ENCODE assay signal across 7 cellular contexts in genomic region chr2:218271487-218271797, GRCh38. TPM values are rescaled to one million over a fixed set of nuclear protein-coding genes. Genes with fewer than 3 reads are reported as not detected.
DNase-seq lines count a peak whose midpoint lies in the region; ATAC-seq and TF ChIP-seq lines count a peak whose summit lies in the region.

No MANE protein-coding gene starts in this region.

- peak overlapping the region; percentile 82 for H3K27ac Mint-ChIP-seq in activated CD4-positive, alpha-beta memory T cell treated with anti-CD3 and anti-CD28 coated beads for 36 hours

- no peak for ATAC-seq in HG02571 (IDR thresholded peaks at IDR 0.05; ENCODE audit: unreplicated experiment)
- ATAC-seq in HG03097 (IDR thresholded peaks at IDR 0.05; ENCODE audit: low FRiP score, unreplicated experiment), result no peak

- no peak for DNase-seq in HFF-Myc (ENCODE audit: extremely low read depth, low read depth)
- no peak for DNase-seq in activated CD4-positive, alpha-beta memory T cell treated with anti-CD3 and anti-CD28 coated beads for 36 hours
- no peak for DNase-seq in iPS DF 6.9 (ENCODE audit: low read depth, low spot score)
- no peak for DNase-seq in spleen
- no peak for DNase-seq in dermis blood vessel endothelial cell

- H3K4me3 Mint-ChIP-seq in activated CD4-positive, alpha-beta memory T cell treated with anti-CD3 and anti-CD28 coated beads for 36 hours, result peak overlapping the region; percentile 84

- H3K9me3 Mint-ChIP-seq in activated CD4-positive, alpha-beta memory T cell treated with anti-CD3 and anti-CD28 coated beads for 36 hours, result no peaks in the 10 kb centered on the region

- POLR2A ChIA-PET in activated CD4-positive, alpha-beta memory T cell treated with anti-CD3 and anti-CD28 coated beads for 36 hours (lab: Charles Lee), result interaction anchor here (2.0 to 8.4 kb wide), 2 partner anchors 16 to 52 kb away, joined by 12 to 115 read pairs; partner anchors contain the start of gene TMBIM1

- intact Hi-C loops in activated CD4-positive, alpha-beta memory T cell treated with anti-CD3 and anti-CD28 coated beads for 36 hours (cut with micrococcal nuclease), result loop anchor here (2.0 to 5.0 kb wide), 2 partner anchors 104 to 1007 kb away; partner anchors contain the start of genes CXCR1 and DNAJB2
- intact Hi-C loops in spleen (cut with DNase I; ENCODE audit: low total_unique reads), result no loop called here

- whole genome bisulfite sequencing in iPS DF 6.9 (ENCODE audit: insufficient coverage, insufficient read length), result no CpG with 5 or more reads among the region's 4 CpGs
- whole genome bisulfite sequencing in spleen, 5 donors, result 56 to 72% (median 71%) methylated on average over 4 of the region's 4 CpGs

- 0 out of 2 replicates have a peak, but pooled peaks cover 2% of the 10 kb centered on the region for H3K4me1 ChIP-seq in iPS DF 6.9 (ENCODE audit: control insufficient read depth, insufficient read depth, low read length)
- H3K4me1 ChIP-seq in spleen, result peaks cover 34 to 92% (median 55%) of the 10 kb centered on the region in 6 donors

- peaks cover 11% of the 10 kb centered on the region; the same call in 1 of the 2 replicates for H3K36me3 ChIP-seq in iPS DF 6.9 (ENCODE audit: control insufficient read depth, insufficient read depth, low read length)
- H3K36me3 ChIP-seq in spleen, result peaks cover 0 to 65% (median 44%) of the 10 kb centered on the region in 6 donors

- TF ChIP-seq CTCF in HFF-Myc (IDR thresholded peaks at IDR 0.05; ENCODE audit: low read depth, low read length, missing control alignments) (no peak), spleen (IDR thresholded peaks at IDR 0.05 in 8 of 11, conservative IDR thresholded peaks at IDR 0.05 in 3 of 11) (no peak)

- H3K27me3 Mint-ChIP-seq in activated CD4-positive, alpha-beta memory T cell treated with anti-CD3 and anti-CD28 coated beads for 36 hours, result no peaks in the 10 kb centered on the region

- H3K9me3 ChIP-seq in iPS DF 6.9 (ENCODE audit: control insufficient read depth, insufficient read depth, low read length), result no peaks in the 10 kb centered on the region
- no peaks in the 10 kb centered on the region for H3K9me3 ChIP-seq in spleen

- peaks cover 29% of the 10 kb centered on the region for H3K4me1 Mint-ChIP-seq in activated CD4-positive, alpha-beta memory T cell treated with anti-CD3 and anti-CD28 coated beads for 36 hours (ENCODE audit: low read depth)

- no peak for TF ChIP-seq POLR2A in spleen (IDR thresholded peaks at IDR 0.05)

- H3K4me3 ChIP-seq in HFF-Myc (replicated peaks; ENCODE audit: low read depth, low read length) (peak overlapping the region; percentile 96), iPS DF 6.9 (ENCODE audit: low read length) (peak overlapping the region; percentile 91; the same call in 1 of the 2 replicates), spleen (peak overlapping the region in 7 of 8 donors; percentile 78 to 99 (median 93))

- peaks cover 28% of the 10 kb centered on the region for H3K36me3 Mint-ChIP-seq in activated CD4-positive, alpha-beta memory T cell treated with anti-CD3 and anti-CD28 coated beads for 36 hours

- CTCF ChIA-PET in activated CD4-positive, alpha-beta memory T cell treated with anti-CD3 and anti-CD28 coated beads for 36 hours (lab: Charles Lee), result interaction anchor here (0.7 to 7.7 kb wide), 13 partner anchors 10 to 125 kb away, joined by 3 to 197 read pairs (median 5); partner anchors contain the start of genes CATIP and TMBIM1

- H3K27me3 ChIP-seq in iPS DF 6.9 (ENCODE audit: control insufficient read depth, insufficient read depth, low read length) (no peaks in the 10 kb centered on the region), spleen (replicated peaks in 1 of 7) (no peaks in the 10 kb centered on the region)

- H3K27ac ChIP-seq in iPS DF 6.9 (ENCODE audit: low read length) (no peak overlapping the region), spleen (peak overlapping the region in 4 of 8 donors; percentile 84 to 90 (median 86))

RNA-seq across cellular contexts. Expression of gene PNKD, which starts 1.1 kb away (rescaled TPM):
- total RNA-seq in activated CD4-positive, alpha-beta memory T cell treated with anti-CD3 and anti-CD28 coated beads for 36 hours, result 10 to 100 TPM; 18.4 to 19.4 TPM
- 10 to 100 TPM; 41.4 to 61.2 (median 47.7) TPM for total RNA-seq in spleen
- 10 to 100 TPM; 69.0 to 92.1 (median 83.5) TPM for polyA plus RNA-seq in spleen
- total RNA-seq in dermis blood vessel endothelial cell, result 26.5 and 50.2 TPM in 2 replicates

RNA-seq across cellular contexts. Expression of gene AAMP, which starts 1.5 kb away (rescaled TPM):
- 10 to 100 TPM; 60.8 to 65.6 TPM for total RNA-seq in activated CD4-positive, alpha-beta memory T cell treated with anti-CD3 and anti-CD28 coated beads for 36 hours
- 10 to 100 TPM; 55.6 to 84.6 (median 61.9) TPM for total RNA-seq in spleen
- 10 to 100 TPM; 54.1 to 93.8 (median 65.6) TPM for polyA plus RNA-seq in spleen
- total RNA-seq in dermis blood vessel endothelial cell, result 162 and 185 TPM in 2 replicates

RNA-seq across cellular contexts. Expression of gene GPBAR1, which starts 10.6 kb away (rescaled TPM):
- total RNA-seq in activated CD4-positive, alpha-beta memory T cell treated with anti-CD3 and anti-CD28 coated beads for 36 hours, result under 1 TPM; 0.14 to 0.19 TPM
- 10 to 100 TPM in 1 of 7 donors, 1 to 10 TPM in 6; 2.6 to 13.9 (median 7.3) TPM for total RNA-seq in spleen
- polyA plus RNA-seq in spleen, result 1 to 10 TPM; 1.4 to 9.0 (median 2.9) TPM
- total RNA-seq in dermis blood vessel endothelial cell, result not detected in 2 replicates

RNA-seq across cellular contexts. Expression of gene TMBIM1, which starts 20.9 kb away (rescaled TPM):
- total RNA-seq in activated CD4-positive, alpha-beta memory T cell treated with anti-CD3 and anti-CD28 coated beads for 36 hours, result 10 to 100 TPM; 71.8 to 79.2 TPM
- total RNA-seq in spleen, result 100 to 1,000 TPM in 3 of 7 donors, 10 to 100 TPM in 4; 79.4 to 121 (median 95.9) TPM
- polyA plus RNA-seq in spleen, result 10 to 100 TPM; 17.2 to 33.1 (median 27.4) TPM
- 134 and 157 TPM in 2 replicates for total RNA-seq in dermis blood vessel endothelial cell

RNA-seq across cellular contexts. Expression of gene ARPC2, which starts 54.5 kb away (rescaled TPM):
- total RNA-seq in activated CD4-positive, alpha-beta memory T cell treated with anti-CD3 and anti-CD28 coated beads for 36 hours, result 100 to 1,000 TPM; 564 to 570 TPM
- total RNA-seq in spleen (100 to 1,000 TPM; 344 to 554 (median 430) TPM), dermis blood vessel endothelial cell (278 and 352 TPM in 2 replicates)
- 100 to 1,000 TPM; 262 to 317 (median 289) TPM for polyA plus RNA-seq in spleen
